In genomic region chr19:30222993-30223865, GRCh38 we compare ENCODE assay signal across 14 cellular contexts.
DNase-seq lines count a peak whose midpoint lies in the region; ATAC-seq lines count a peak whose summit lies in the region.
"Had no signal": no experiment of that assay in that cellular context is flagged by ENCODE, and none has a peak within 500 bp of the region (broad histone marks: within the 10 kb centered on the region; RNA-seq: fewer than 3 reads in every experiment).

No MANE protein-coding gene starts in this region.

- H3K27ac ChIP-seq in iPS-20b (ENCODE audit: low read length): no peak overlapping the region
- H3K27ac ChIP-seq in Karpas-422 (ENCODE audit: low read length): no peak overlapping the region
- H3K27ac ChIP-seq: epithelial cell of prostate, heart right ventricle, uterus had no signal

- peaks cover 5% of the 10 kb centered on the region for H3K36me3 Mint-ChIP-seq in activated CD8-positive, alpha-beta memory T cell treated with anti-CD3 and anti-CD28 coated beads, Interleukin-2, amount 10 ng/mL, durations not matched to agents 7 days and 5 days
- peaks cover 7% of the 10 kb centered on the region for H3K36me3 Mint-ChIP-seq in activated T-helper 1 cell treated with anti-CD3 and anti-CD28 coated beads, Interleukin-12 subunit alpha, Interleukin-12 subunit beta, Interleukin-2, Interleukin-4 antibody, amounts not matched to agents 30 ng/mL and 10 ng/mL and 1 ng/mL, durations not matched to agents 14 hours and 24 hours and 36 hours (ENCODE audit: low read depth)
- H3K36me3 Mint-ChIP-seq in stimulated activated memory B cell treated with anti-CD40 and anti-IgM and Interleukin-4, amounts not matched to agents 10 μg/mL and 1 μg/mL and 100 μg/mL, for 72 hours: peaks cover 7% of the 10 kb centered on the region

- H3K4me1 ChIP-seq in iPS-20b (ENCODE audit: insufficient read depth, low read length) (peaks cover 12% of the 10 kb centered on the region; the same call in 1 of the 2 replicates), Karpas-422 (ENCODE audit: low read length) (peaks cover 40% of the 10 kb centered on the region)

- no peaks in the 10 kb centered on the region for H3K36me3 ChIP-seq in iPS-20b (ENCODE audit: insufficient read depth, low read depth, low read length)
- no peaks in the 10 kb centered on the region for H3K36me3 ChIP-seq in Karpas-422 (ENCODE audit: insufficient read depth, low read length)
- H3K36me3 ChIP-seq: heart right ventricle, uterus had no signal

- no peaks in the 10 kb centered on the region for H3K9me3 Mint-ChIP-seq in activated CD8-positive, alpha-beta memory T cell treated with anti-CD3 and anti-CD28 coated beads, Interleukin-2, amount 10 ng/mL, durations not matched to agents 7 days and 5 days (ENCODE audit: low read depth)
- peaks cover 4% of the 10 kb centered on the region for H3K9me3 Mint-ChIP-seq in activated T-helper 1 cell treated with anti-CD3 and anti-CD28 coated beads, Interleukin-12 subunit alpha, Interleukin-12 subunit beta, Interleukin-2, Interleukin-4 antibody, amounts not matched to agents 30 ng/mL and 10 ng/mL and 1 ng/mL, durations not matched to agents 14 hours and 24 hours and 36 hours
- peaks cover 4% of the 10 kb centered on the region for H3K9me3 Mint-ChIP-seq in stimulated activated memory B cell treated with anti-CD40 and anti-IgM and Interleukin-4, amounts not matched to agents 10 μg/mL and 1 μg/mL and 100 μg/mL, for 72 hours

- DNase-seq in activated CD8-positive, alpha-beta memory T cell treated with anti-CD3 and anti-CD28 coated beads, Interleukin-2, amount 10 ng/mL, durations not matched to agents 7 days and 5 days: no peak
- no peak for DNase-seq in activated CD8-positive, alpha-beta memory T cell treated with anti-CD3 and anti-CD28 coated beads for 24 hours
- DNase-seq in activated T-helper 1 cell treated with anti-CD3 and anti-CD28 coated beads, Interleukin-12 subunit alpha, Interleukin-12 subunit beta, Interleukin-2, Interleukin-4 antibody, amounts not matched to agents 30 ng/mL and 10 ng/mL and 1 ng/mL, durations not matched to agents 14 hours and 24 hours and 36 hours (ENCODE audit: low spot score): no peak
- DNase-seq in HK-2 (ENCODE audit: unreplicated experiment) (no peak), Karpas-422 (no peak)
- DNase-seq: central memory CD4-positive, alpha-beta T cell; NCI-H1436; NCI-H524 treated with DMSO at 0.1 percent for 48 hours; uterus had no signal

- intact Hi-C loops in activated T-helper 1 cell treated with anti-CD3 and anti-CD28 coated beads, Interleukin-12 subunit alpha, Interleukin-12 subunit beta, Interleukin-2, Interleukin-4 antibody, amounts not matched to agents 30 ng/mL and 10 ng/mL and 1 ng/mL, durations not matched to agents 14 hours and 24 hours and 36 hours (cut with micrococcal nuclease): loop anchor here (5.0 to 10.0 kb wide), 3 partner anchors 152 to 2002 kb away; partner anchors contain the start of gene ZNF536

- peaks cover 82% of the 10 kb centered on the region for H3K27me3 ChIP-seq in iPS-20b (ENCODE audit: insufficient read depth, low read length)
- no peaks in the 10 kb centered on the region for H3K27me3 ChIP-seq in Karpas-422 (ENCODE audit: low read length)

- H3K9me3 ChIP-seq in iPS-20b (ENCODE audit: insufficient read depth, low read depth, low read length) (no peaks in the 10 kb centered on the region), Karpas-422 (ENCODE audit: low read length) (no peaks in the 10 kb centered on the region)
- H3K9me3 ChIP-seq: heart right ventricle, uterus had no signal

- peaks cover 15% of the 10 kb centered on the region for H3K4me1 Mint-ChIP-seq in activated CD8-positive, alpha-beta memory T cell treated with anti-CD3 and anti-CD28 coated beads, Interleukin-2, amount 10 ng/mL, durations not matched to agents 7 days and 5 days
- peaks cover 20% of the 10 kb centered on the region for H3K4me1 Mint-ChIP-seq in activated T-helper 1 cell treated with anti-CD3 and anti-CD28 coated beads, Interleukin-12 subunit alpha, Interleukin-12 subunit beta, Interleukin-2, Interleukin-4 antibody, amounts not matched to agents 30 ng/mL and 10 ng/mL and 1 ng/mL, durations not matched to agents 14 hours and 24 hours and 36 hours (ENCODE audit: low read depth)
- peaks cover 21% of the 10 kb centered on the region for H3K4me1 Mint-ChIP-seq in stimulated activated memory B cell treated with anti-CD40 and anti-IgM and Interleukin-4, amounts not matched to agents 10 μg/mL and 1 μg/mL and 100 μg/mL, for 72 hours

- peak overlapping the region; percentile 59 for H3K27ac Mint-ChIP-seq in activated CD8-positive, alpha-beta memory T cell treated with anti-CD3 and anti-CD28 coated beads, Interleukin-2, amount 10 ng/mL, durations not matched to agents 7 days and 5 days
- H3K27ac Mint-ChIP-seq in activated T-helper 1 cell treated with anti-CD3 and anti-CD28 coated beads, Interleukin-12 subunit alpha, Interleukin-12 subunit beta, Interleukin-2, Interleukin-4 antibody, amounts not matched to agents 30 ng/mL and 10 ng/mL and 1 ng/mL, durations not matched to agents 14 hours and 24 hours and 36 hours: peak overlapping the region; percentile 64
- H3K27ac Mint-ChIP-seq in stimulated activated memory B cell treated with anti-CD40 and anti-IgM and Interleukin-4, amounts not matched to agents 10 μg/mL and 1 μg/mL and 100 μg/mL, for 72 hours: no peak overlapping the region

- H2AFZ ChIP-seq in Karpas-422 (ENCODE audit: low read length): no peak overlapping the region

- no peak for ATAC-seq in activated CD8-positive, alpha-beta memory T cell treated with anti-CD3 and anti-CD28 coated beads, Interleukin-2, amount 10 ng/mL, durations not matched to agents 7 days and 5 days
- ATAC-seq in stimulated activated memory B cell treated with anti-CD40 and anti-IgM and Interleukin-4, amounts not matched to agents 10 μg/mL and 1 μg/mL and 100 μg/mL, for 72 hours: peak; percentile 27
- no peak for ATAC-seq in HG02642 (IDR thresholded peaks at IDR 0.05; ENCODE audit: poor library complexity, unreplicated experiment)

- H3K4me3 ChIP-seq in iPS-20b (ENCODE audit: low read length) (peak overlapping the region; percentile 23; the same call in 1 of the 2 replicates), Karpas-422 (ENCODE audit: low read length) (no peak overlapping the region)
- H3K4me3 ChIP-seq: uterus had no signal

- H3K9me2 ChIP-seq in Karpas-422 (replicated peaks; ENCODE audit: insufficient read depth, low read length): no peaks in the 10 kb centered on the region

- H3K9ac ChIP-seq in iPS-20b (ENCODE audit: low read depth, low read length): no peak overlapping the region
- H3K9ac ChIP-seq in Karpas-422 (ENCODE audit: low read length): no peak overlapping the region

- no peak overlapping the region for H3K4me2 ChIP-seq in Karpas-422 (ENCODE audit: low read depth, low read length, poor library complexity, severe bottlenecking)

- 0 out of 2 replicates have a peak, but pooled peaks cover 2% of the 10 kb centered on the region for H3K79me2 ChIP-seq in Karpas-422 (ENCODE audit: low read length)

- CTCF ChIA-PET in activated CD8-positive, alpha-beta memory T cell treated with anti-CD3 and anti-CD28 coated beads, Interleukin-2, amount 10 ng/mL, durations not matched to agents 7 days and 5 days (lab: Charles Lee): no interaction called here

- peaks cover 54% of the 10 kb centered on the region for H3K27me3 Mint-ChIP-seq in activated CD8-positive, alpha-beta memory T cell treated with anti-CD3 and anti-CD28 coated beads, Interleukin-2, amount 10 ng/mL, durations not matched to agents 7 days and 5 days
- peaks cover 56% of the 10 kb centered on the region for H3K27me3 Mint-ChIP-seq in activated T-helper 1 cell treated with anti-CD3 and anti-CD28 coated beads, Interleukin-12 subunit alpha, Interleukin-12 subunit beta, Interleukin-2, Interleukin-4 antibody, amounts not matched to agents 30 ng/mL and 10 ng/mL and 1 ng/mL, durations not matched to agents 14 hours and 24 hours and 36 hours (ENCODE audit: insufficient read depth)
- peaks cover 80% of the 10 kb centered on the region for H3K27me3 Mint-ChIP-seq in stimulated activated memory B cell treated with anti-CD40 and anti-IgM and Interleukin-4, amounts not matched to agents 10 μg/mL and 1 μg/mL and 100 μg/mL, for 72 hours

- no peaks in the 10 kb centered on the region for H4K20me1 ChIP-seq in Karpas-422 (ENCODE audit: insufficient read depth, low read depth, low read length)

- H3K4me3 Mint-ChIP-seq in activated CD8-positive, alpha-beta memory T cell treated with anti-CD3 and anti-CD28 coated beads, Interleukin-2, amount 10 ng/mL, durations not matched to agents 7 days and 5 days: no peak overlapping the region
- peak overlapping the region; percentile 48 for H3K4me3 Mint-ChIP-seq in activated T-helper 1 cell treated with anti-CD3 and anti-CD28 coated beads, Interleukin-12 subunit alpha, Interleukin-12 subunit beta, Interleukin-2, Interleukin-4 antibody, amounts not matched to agents 30 ng/mL and 10 ng/mL and 1 ng/mL, durations not matched to agents 14 hours and 24 hours and 36 hours
- no peak overlapping the region for H3K4me3 Mint-ChIP-seq in stimulated activated memory B cell treated with anti-CD40 and anti-IgM and Interleukin-4, amounts not matched to agents 10 μg/mL and 1 μg/mL and 100 μg/mL, for 72 hours
